In the genomic region with DNA sequence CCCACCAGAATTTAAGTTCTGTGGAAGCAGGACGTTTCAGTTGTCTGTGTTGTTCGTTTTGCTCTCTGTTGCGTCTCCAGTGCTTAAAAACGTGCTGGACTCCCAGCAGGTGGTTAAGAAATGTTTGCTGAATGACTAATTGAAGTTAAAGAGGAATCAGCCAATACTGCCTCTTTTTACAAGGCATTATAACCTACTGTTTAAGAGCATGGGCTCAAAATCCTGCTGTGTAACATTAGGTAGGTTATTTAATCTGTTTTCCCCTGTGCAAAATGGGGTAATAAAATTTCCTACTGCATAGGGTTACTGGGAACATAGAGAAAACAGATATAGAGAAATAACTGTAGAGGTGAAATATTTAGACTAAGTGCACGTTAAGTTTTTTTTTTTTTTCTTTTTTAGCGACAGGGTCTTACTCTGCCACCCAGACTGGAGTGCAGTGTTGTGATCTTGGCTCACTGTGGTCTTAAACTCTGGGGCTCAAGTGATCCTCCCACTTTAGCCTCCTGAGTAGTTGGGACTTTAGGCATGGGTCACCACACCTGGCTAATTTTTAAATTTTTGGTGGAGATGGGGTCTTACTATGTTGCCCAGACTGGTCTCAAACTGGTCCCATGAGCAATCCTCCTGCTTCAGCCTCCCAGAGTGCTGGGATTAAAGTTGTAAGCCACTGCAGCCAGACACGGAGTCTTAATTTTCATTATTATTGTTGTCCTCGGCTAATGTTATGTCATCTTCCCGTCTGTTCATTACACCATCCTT, we compare ENCODE assay signal across 17 cellular contexts.
A peak's percentile ranks its signal among the peaks of the same experiment; 100 is the strongest.
DNase-seq lines count a peak whose midpoint lies in the region; TF ChIP-seq lines count a peak whose summit lies in the region.
"Had no signal": no experiment of that assay in that cellular context is flagged by ENCODE, and none has a peak within 500 bp of the region (broad histone marks: within the 10 kb centered on the region; RNA-seq: fewer than 3 reads in every experiment).

No MANE protein-coding gene starts in this region.

- H3F3A ChIP-seq in smooth muscle cell (ENCODE audit: low read depth) = peaks cover 18% of the 10 kb centered on the region

- H3K4me3 Mint-ChIP-seq in MCF 10A (ENCODE audit: unreplicated experiment) (no peak overlapping the region), glutamatergic neuron (ENCODE audit: unreplicated experiment) (no peak overlapping the region)
- H3K4me3 Mint-ChIP-seq: CD8-positive, alpha-beta T cell; GM23338 had no signal

- TF ChIP-seq POLR2A in breast epithelium (IDR thresholded peaks at IDR 0.05) = no peak

- H3K9me3 ChIP-seq in breast epithelium = peaks cover 5% of the 10 kb centered on the region in 2 donors
- H3K9me3 ChIP-seq in hepatocyte (ENCODE audit: low read depth) = no peaks in the 10 kb centered on the region
- no peaks in the 10 kb centered on the region for H3K9me3 ChIP-seq in smooth muscle cell (replicated peaks; ENCODE audit: low read depth)

- CTCF ChIA-PET in MCF 10A (lab: Yijun Ruan, JAX) = interaction anchor here (0.7 kb wide), 2 partner anchors 58 to 610 kb away, joined by 3 read pairs; no protein-coding TSS in a partner anchor

- H3K9me2 ChIP-seq in hepatocyte (replicated peaks; ENCODE audit: insufficient read depth) = no peaks in the 10 kb centered on the region

- no peaks in the 10 kb centered on the region for H3K27me3 Mint-ChIP-seq in MCF 10A (ENCODE audit: insufficient read depth, unreplicated experiment)
- H3K27me3 Mint-ChIP-seq in glutamatergic neuron (ENCODE audit: unreplicated experiment) = no peaks in the 10 kb centered on the region

- no peak overlapping the region for H3K9ac ChIP-seq in smooth muscle cell (ENCODE audit: low read depth)
- H3K9ac ChIP-seq: BLaER1 had no signal

- H3K27ac Mint-ChIP-seq in MCF 10A (ENCODE audit: low read depth, unreplicated experiment) (no peak overlapping the region), glutamatergic neuron (ENCODE audit: unreplicated experiment) (no peak overlapping the region)
- H3K27ac Mint-ChIP-seq: CD8-positive, alpha-beta T cell; GM23338 had no signal

- DNase-seq in MCF 10A (ENCODE audit: unreplicated experiment) (peak; percentile 35), breast epithelium (ENCODE audit: low spot score in 2 of 2) (no peak), hepatocyte (ENCODE audit: low spot score) (no peak), smooth muscle cell (lab: John Stamatoyannopoulos, UW; ENCODE audit: unreplicated experiment) (no peak), glutamatergic neuron (no peak), C1 segment of cervical spinal cord (lab: John Stamatoyannopoulos, UW) (no peak)
- no peak for DNase-seq in stimulated activated CD4-positive, alpha-beta T cell treated with anti-CD3 and anti-CD28 coated beads, Interleukin-4, amount 100 ng/mL, for 24 hours
- DNase-seq: AML-193; CD8-positive, alpha-beta T cell; DMS79 treated with DMSO at 0.1 percent for 48 hours; GF-D8; HCEC 1CT had no signal

- BruUV-seq in MCF 10A (replicated peaks; lab: Mats Ljungman, UMichigan) = no TSS peak

- intact Hi-C loops in MCF 10A (cut with micrococcal nuclease) = no loop called here
- intact Hi-C loops in breast epithelium (cut with DNase I; ENCODE audit: low total_unique reads) = no loop called here

- 61% methylated on average over 9 of the region's 9 CpGs for WGBS in hepatocyte (ENCODE audit: low lambda C conversion rate, missing lambda C conversion rate)
- 34% methylated on average over 9 of the region's 9 CpGs for WGBS in smooth muscle cell (ENCODE audit: low lambda C conversion rate)

- POLR2A ChIA-PET in MCF 10A (lab: Yijun Ruan, JAX) = interaction anchor here (0.6 to 1.1 kb wide), 3 partner anchors 31 to 95 kb away, joined by 3 read pairs; no protein-coding TSS in a partner anchor

- peak overlapping the region; percentile 4 for H3K4me2 ChIP-seq in hepatocyte
- H3K4me2 ChIP-seq in smooth muscle cell = no peak overlapping the region
- H3K4me2 ChIP-seq: BLaER1, GM23338 had no signal

- peaks cover 4% of the 10 kb centered on the region for H3K36me3 Mint-ChIP-seq in MCF 10A (ENCODE audit: insufficient read depth, unreplicated experiment)
- H3K36me3 Mint-ChIP-seq in glutamatergic neuron (ENCODE audit: unreplicated experiment) = no peaks in the 10 kb centered on the region
- H3K36me3 Mint-ChIP-seq: CD8-positive, alpha-beta T cell had no signal

- H3K4me1 Mint-ChIP-seq in MCF 10A (ENCODE audit: insufficient read depth, unreplicated experiment) = peaks cover 19% of the 10 kb centered on the region
- H3K4me1 Mint-ChIP-seq in glutamatergic neuron (ENCODE audit: low read depth, unreplicated experiment) = no peaks in the 10 kb centered on the region
- H3K4me1 Mint-ChIP-seq: GM23338 had no signal

- TF ChIP-seq CTCF in MCF 10A (IDR thresholded peaks at IDR 0.05; ENCODE audit: unreplicated experiment) (no peak), breast epithelium (IDR thresholded peaks at IDR 0.05) (no peak), VCaP (conservative IDR thresholded peaks at IDR 0.05) (no peak), hepatocyte (IDR thresholded peaks at IDR 0.05; ENCODE audit: poor library complexity) (no peak), smooth muscle cell (IDR thresholded peaks at IDR 0.05; ENCODE audit: borderline replicate concordance, insufficient read depth, poor library complexity, severe bottlenecking) (no peak), glutamatergic neuron (IDR thresholded peaks at IDR 0.05; ENCODE audit: partially characterized antibody, unreplicated experiment) (no peak)

- H2AFZ ChIP-seq in hepatocyte (no peak overlapping the region), smooth muscle cell (ENCODE audit: low read depth) (no peak overlapping the region)
- H2AFZ ChIP-seq: GM23338 had no signal

- H3K4me3 ChIP-seq in breast epithelium (no peak overlapping the region), hepatocyte (no peak overlapping the region), smooth muscle cell (no peak overlapping the region)
- H3K4me3 ChIP-seq: A549, BLaER1, GM23338 had no signal

- H3K4me1 ChIP-seq in breast epithelium (no peaks in the 10 kb centered on the region), hepatocyte (ENCODE audit: insufficient read depth) (peaks cover 6% of the 10 kb centered on the region), smooth muscle cell (ENCODE audit: low read depth) (peaks cover 11% of the 10 kb centered on the region)

- H4K20me1 ChIP-seq in hepatocyte (ENCODE audit: insufficient read depth, poor library complexity, severe bottlenecking) (no peaks in the 10 kb centered on the region), smooth muscle cell (ENCODE audit: low read depth) (no peaks in the 10 kb centered on the region)
- H4K20me1 ChIP-seq: BLaER1 had no signal

- no peaks in the 10 kb centered on the region for H3K27me3 ChIP-seq in breast epithelium
- no peaks in the 10 kb centered on the region for H3K27me3 ChIP-seq in hepatocyte
- H3K27me3 ChIP-seq in smooth muscle cell (ENCODE audit: low read depth) = no peaks in the 10 kb centered on the region
- H3K27me3 ChIP-seq: BLaER1 had no signal

- H3K27ac ChIP-seq in breast epithelium (no peak overlapping the region), VCaP (peak overlapping the region; percentile 36), hepatocyte (peak overlapping the region; percentile 7), smooth muscle cell (ENCODE audit: low read depth) (peak overlapping the region; percentile 91)
- H3K27ac ChIP-seq: 22Rv1, A549, BLaER1 had no signal

- H3K9me3 Mint-ChIP-seq in MCF 10A (ENCODE audit: unreplicated experiment) (no peaks in the 10 kb centered on the region), glutamatergic neuron (ENCODE audit: unreplicated experiment) (peaks cover 4% of the 10 kb centered on the region)
- H3K9me3 Mint-ChIP-seq: CD8-positive, alpha-beta T cell; GM23338 had no signal

- H3K79me2 ChIP-seq in hepatocyte (no peaks in the 10 kb centered on the region), smooth muscle cell (ENCODE audit: low read depth) (no peaks in the 10 kb centered on the region)

- H3K36me3 ChIP-seq in breast epithelium = no peaks in the 10 kb centered on the region
- H3K36me3 ChIP-seq in hepatocyte (replicated peaks; ENCODE audit: insufficient read depth, low read depth) = no peaks in the 10 kb centered on the region
- H3K36me3 ChIP-seq in smooth muscle cell (ENCODE audit: low read depth) = peaks cover 3% of the 10 kb centered on the region
- H3K36me3 ChIP-seq: BLaER1 had no signal

Comparison
In these comparisons a context has a peak if more than half of its experiments do, and no peak if none do; other contexts are left out.
1. H3K27ac ChIP-seq: peak in VCaP (single experiment), hepatocyte (single experiment) and smooth muscle cell (single experiment); none in breast epithelium (0 of 2).